ENCODE assay signal across 11 cellular contexts in the genomic region with DNA sequence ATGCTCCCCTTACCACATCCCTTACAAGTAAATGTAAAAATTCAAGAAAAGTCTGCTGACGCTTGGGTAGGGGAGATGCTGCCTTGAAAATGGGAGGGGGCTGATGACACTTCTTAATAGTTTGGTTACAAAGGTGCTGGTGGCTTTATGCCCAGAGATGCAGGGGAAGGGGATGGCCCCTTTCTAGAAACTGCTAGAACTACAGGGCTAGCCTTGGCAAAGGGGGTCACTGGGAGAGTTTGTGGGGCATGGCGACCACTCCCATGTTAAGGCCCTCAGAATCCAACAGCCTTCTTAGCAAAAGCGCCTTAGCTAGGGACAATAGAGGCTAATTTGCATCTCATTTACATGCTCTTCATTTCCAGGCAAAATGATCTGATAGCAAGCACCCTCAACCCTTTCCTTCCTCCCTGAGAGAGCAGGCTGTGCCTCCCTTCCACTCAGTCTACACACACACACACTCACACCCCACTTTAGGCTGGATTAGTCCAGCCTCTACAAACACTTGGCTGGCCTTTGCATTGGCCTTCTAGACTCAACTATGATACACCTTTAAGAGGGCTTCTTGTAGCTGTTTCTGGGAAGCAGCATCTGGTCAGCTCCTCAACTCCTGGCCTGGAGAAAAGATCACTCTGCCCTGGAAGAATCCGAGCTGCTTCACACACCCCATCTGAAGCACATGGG. TPM values are rescaled to one million over a fixed set of nuclear protein-coding genes. Genes with fewer than 3 reads are reported as not detected.
DNase-seq lines count a peak whose midpoint lies in the region; ATAC-seq, FAIRE-seq and TF ChIP-seq lines count a peak whose summit lies in the region.
"Had no signal": no experiment of that assay in that cellular context is flagged by ENCODE, and none has a peak within 500 bp of the region (broad histone marks: within the 10 kb centered on the region; RNA-seq: fewer than 3 reads in every experiment).

No MANE protein-coding gene starts in this region.

- H3K27ac ChIP-seq in Karpas-422 (ENCODE audit: low read length) (no peak overlapping the region), K562 (ENCODE audit: extremely low read depth, low read depth, low read length) (no peak overlapping the region), lower lobe of right lung (peak overlapping the region; percentile 5)
- H3K27ac ChIP-seq: body of pancreas had no signal

- no peak for TF ChIP-seq POLR2A in K562 (conservative IDR thresholded peaks at IDR 0.05)

- H3K9me2 ChIP-seq in Karpas-422 (replicated peaks; ENCODE audit: insufficient read depth, low read length): no peaks in the 10 kb centered on the region

- CTCF ChIA-PET in K562 (lab: Yijun Ruan, JAX; ENCODE audit: low intra/inter-chr PET ratio): no interaction called here

- intact Hi-C loops in K562 (cut with micrococcal nuclease) (no loop called here), lower lobe of right lung (cut with DNase I) (no loop called here)
- intact Hi-C loops in activated T-helper 2 cell treated with anti-CD3 and anti-CD28 coated beads, Interferon-gamma antibody, Interleukin-2, Interleukin-4, amounts not matched to agents 10 μg/mL and 5 μg/mL and 100 μg/mL, durations not matched to agents 14 hours and 24 hours and 36 hours (cut with micrococcal nuclease): no loop called here

- DNase-seq in Karpas-422 (peak; percentile 61), K562 (ENCODE audit: extremely low read depth in 1 of 4, low spot score in 3 of 4) (peak in 1 of 4 experiments; percentile 35), lower lobe of right lung (no peak), kidney tubule cell (ENCODE audit: low spot score) (no peak)
- no peak for DNase-seq in stimulated activated effector memory CD8-positive, alpha-beta T cell treated with anti-CD3 and anti-CD28 coated beads, Interleukin-12 subunit alpha, Interleukin-12 subunit beta, amount 100 ng/mL, for 72 hours (ENCODE audit: low spot score in 2 of 2)
- no peak for DNase-seq in activated T-helper 2 cell treated with anti-CD3 and anti-CD28 coated beads, Interferon-gamma antibody, Interleukin-2, Interleukin-4, amounts not matched to agents 10 μg/mL and 5 μg/mL and 100 μg/mL, durations not matched to agents 14 hours and 24 hours and 36 hours (ENCODE audit: low spot score)
- DNase-seq: activated CD4-positive, alpha-beta T cell treated with anti-CD3 and anti-CD28 coated beads for 48 hours; body of pancreas; stimulated activated CD4-positive, alpha-beta T cell treated with anti-CD3 and anti-CD28 coated beads, Interleukin-4, amount 100 ng/mL, for 24 hours had no signal

- no TSS peak for BruUV-seq in K562 (replicated peaks; lab: Mats Ljungman, UMichigan)

- in situ Hi-C loops in K562 (cut with MboI): no loop called here

- ATAC-seq in K562 (no peak), lower lobe of right lung (peak; percentile 57 to 62), HG03520 (IDR thresholded peaks at IDR 0.05; ENCODE audit: unreplicated experiment) (no peak)
- no peak for ATAC-seq in stimulated activated effector memory CD8-positive, alpha-beta T cell treated with anti-CD3 and anti-CD28 coated beads, Interleukin-12 subunit alpha, Interleukin-12 subunit beta, amount 100 ng/mL, for 72 hours
- ATAC-seq: body of pancreas had no signal

- H3K4me2 ChIP-seq in Karpas-422 (ENCODE audit: low read depth, low read length, poor library complexity, severe bottlenecking) (peak overlapping the region; percentile 27), K562 (ENCODE audit: insufficient read depth, low read length) (no peak overlapping the region)

- H3K4me3 ChIP-seq in Karpas-422 (ENCODE audit: low read length) (no peak overlapping the region), K562 (no peak overlapping the region), lower lobe of right lung (peak overlapping the region; percentile 88)
- H3K4me3 ChIP-seq: body of pancreas had no signal

- peak overlapping the region; percentile 80 for H3K4me3 Mint-ChIP-seq in stimulated activated effector memory CD8-positive, alpha-beta T cell treated with anti-CD3 and anti-CD28 coated beads, Interleukin-12 subunit alpha, Interleukin-12 subunit beta, amount 100 ng/mL, for 72 hours
- H3K4me3 Mint-ChIP-seq in activated T-helper 2 cell treated with anti-CD3 and anti-CD28 coated beads, Interferon-gamma antibody, Interleukin-2, Interleukin-4, amounts not matched to agents 10 μg/mL and 5 μg/mL and 100 μg/mL, durations not matched to agents 14 hours and 24 hours and 36 hours (ENCODE audit: low read depth): no peak overlapping the region

- no peaks in the 10 kb centered on the region for H4K20me1 ChIP-seq in Karpas-422 (ENCODE audit: insufficient read depth, low read depth, low read length)
- no peaks in the 10 kb centered on the region; the same call in 1 of the 2 replicates for H4K20me1 ChIP-seq in K562 (replicated peaks; ENCODE audit: control insufficient read depth, insufficient read depth, low read length)

- peaks cover 36% of the 10 kb centered on the region for H3K4me1 ChIP-seq in Karpas-422 (ENCODE audit: low read length)
- peaks cover 20 to 46% of the 10 kb centered on the region in 2 experiments; a peak in 4 of 5 replicates for H3K4me1 ChIP-seq in K562 (replicated peaks in 1 of 2; ENCODE audit: control insufficient read depth in 2 of 2, insufficient read depth in 2 of 2, low read length in 2 of 2)
- peaks cover 26% of the 10 kb centered on the region for H3K4me1 ChIP-seq in lower lobe of right lung

- H3K27ac Mint-ChIP-seq in stimulated activated effector memory CD8-positive, alpha-beta T cell treated with anti-CD3 and anti-CD28 coated beads, Interleukin-12 subunit alpha, Interleukin-12 subunit beta, amount 100 ng/mL, for 72 hours: no peak overlapping the region
- H3K27ac Mint-ChIP-seq in activated T-helper 2 cell treated with anti-CD3 and anti-CD28 coated beads, Interferon-gamma antibody, Interleukin-2, Interleukin-4, amounts not matched to agents 10 μg/mL and 5 μg/mL and 100 μg/mL, durations not matched to agents 14 hours and 24 hours and 36 hours: no peak overlapping the region

- H3K79me2 ChIP-seq in Karpas-422 (ENCODE audit: low read length) (no peaks in the 10 kb centered on the region), K562 (ENCODE audit: control insufficient read depth, insufficient read depth, low read length) (no peaks in the 10 kb centered on the region)

- POLR2A ChIA-PET in K562 (lab: Yijun Ruan, JAX): interaction anchor here (0.5 to 1.7 kb wide), 5 partner anchors 10 to 163 kb away, joined by 3 to 7 read pairs (median 5); a partner anchor contains a TSS

- H3K9me3 Mint-ChIP-seq in stimulated activated effector memory CD8-positive, alpha-beta T cell treated with anti-CD3 and anti-CD28 coated beads, Interleukin-12 subunit alpha, Interleukin-12 subunit beta, amount 100 ng/mL, for 72 hours: no peaks in the 10 kb centered on the region
- H3K9me3 Mint-ChIP-seq in activated T-helper 2 cell treated with anti-CD3 and anti-CD28 coated beads, Interferon-gamma antibody, Interleukin-2, Interleukin-4, amounts not matched to agents 10 μg/mL and 5 μg/mL and 100 μg/mL, durations not matched to agents 14 hours and 24 hours and 36 hours: no peaks in the 10 kb centered on the region

- no peaks in the 10 kb centered on the region for H3K9me1 ChIP-seq in K562 (ENCODE audit: control insufficient read depth, insufficient read depth, low read length)

- WGBS in K562 (ENCODE audit: insufficient coverage, low coverage, missing lambda C conversion rate): 48% methylated on average over 4 of the region's 4 CpGs

- H2AFZ ChIP-seq in Karpas-422 (ENCODE audit: low read length) (no peak overlapping the region), K562 (ENCODE audit: low read depth, low read length) (no peak overlapping the region)

- TF ChIP-seq RAD21 in K562 (CRISPR knock-in tag; conservative IDR thresholded peaks at IDR 0.05 in 1 of 2, IDR thresholded peaks at IDR 0.05 in 1 of 2): no peak

- H3K9ac ChIP-seq in Karpas-422 (ENCODE audit: low read length) (peak overlapping the region; percentile 21; the same call in 1 of the 2 replicates), K562 (ENCODE audit: insufficient read depth in 1 of 2, low read depth in 2 of 2, low read length in 2 of 2) (peak overlapping the region in 1 of 2 experiments; percentile 45; a peak in 1 of 4 replicates)

- H3K36me3 ChIP-seq in Karpas-422 (ENCODE audit: insufficient read depth, low read length): no peaks in the 10 kb centered on the region
- H3K36me3 ChIP-seq in K562 (ENCODE audit: control insufficient read depth, insufficient read depth, low read length): no peaks in the 10 kb centered on the region
- H3K36me3 ChIP-seq in lower lobe of right lung: peaks cover 3% of the 10 kb centered on the region

- H3K36me3 Mint-ChIP-seq in stimulated activated effector memory CD8-positive, alpha-beta T cell treated with anti-CD3 and anti-CD28 coated beads, Interleukin-12 subunit alpha, Interleukin-12 subunit beta, amount 100 ng/mL, for 72 hours: no peaks in the 10 kb centered on the region
- H3K36me3 Mint-ChIP-seq in activated T-helper 2 cell treated with anti-CD3 and anti-CD28 coated beads, Interferon-gamma antibody, Interleukin-2, Interleukin-4, amounts not matched to agents 10 μg/mL and 5 μg/mL and 100 μg/mL, durations not matched to agents 14 hours and 24 hours and 36 hours (ENCODE audit: low read depth): no peaks in the 10 kb centered on the region

- H3K27me3 Mint-ChIP-seq in activated T-helper 2 cell treated with anti-CD3 and anti-CD28 coated beads, Interferon-gamma antibody, Interleukin-2, Interleukin-4, amounts not matched to agents 10 μg/mL and 5 μg/mL and 100 μg/mL, durations not matched to agents 14 hours and 24 hours and 36 hours (ENCODE audit: low read depth): peaks cover 15% of the 10 kb centered on the region

- no peak for TF ChIP-seq EP300 in K562 (IDR thresholded peaks at IDR 0.05; ENCODE audit: low read length)

- no peaks in the 10 kb centered on the region for H3K27me3 ChIP-seq in Karpas-422 (ENCODE audit: low read length)
- no peaks in the 10 kb centered on the region for H3K27me3 ChIP-seq in K562 (ENCODE audit: control insufficient read depth in 2 of 2, insufficient read depth in 2 of 2, low read length in 2 of 2)
- no peaks in the 10 kb centered on the region for H3K27me3 ChIP-seq in lower lobe of right lung (ENCODE audit: low read depth)
- H3K27me3 ChIP-seq: body of pancreas had no signal

- H3K9me3 ChIP-seq in Karpas-422 (ENCODE audit: low read length): no peaks in the 10 kb centered on the region
- no peaks in the 10 kb centered on the region for H3K9me3 ChIP-seq in K562 (replicated peaks; ENCODE audit: control insufficient read depth, insufficient read depth, low read depth, low read length)
- H3K9me3 ChIP-seq in lower lobe of right lung: no peaks in the 10 kb centered on the region
- H3K9me3 ChIP-seq: body of pancreas had no signal

- TF ChIP-seq CTCF in K562 (IDR thresholded peaks at IDR 0.05 in 2 of 3, conservative IDR thresholded peaks at IDR 0.05 in 1 of 3; ENCODE audit: insufficient read depth in 2 of 3, low read depth in 1 of 3, low read length in 3 of 3) (no peak), lower lobe of right lung (IDR thresholded peaks at IDR 0.05) (no peak)

- FAIRE-seq in K562 (lab: Jason Lieb, UNC): peak; percentile 82

- H3K4me1 Mint-ChIP-seq in stimulated activated effector memory CD8-positive, alpha-beta T cell treated with anti-CD3 and anti-CD28 coated beads, Interleukin-12 subunit alpha, Interleukin-12 subunit beta, amount 100 ng/mL, for 72 hours: peaks cover 30% of the 10 kb centered on the region
- peaks cover 10% of the 10 kb centered on the region for H3K4me1 Mint-ChIP-seq in activated T-helper 2 cell treated with anti-CD3 and anti-CD28 coated beads, Interferon-gamma antibody, Interleukin-2, Interleukin-4, amounts not matched to agents 10 μg/mL and 5 μg/mL and 100 μg/mL, durations not matched to agents 14 hours and 24 hours and 36 hours (ENCODE audit: low read depth)

RNA-seq across cellular contexts. Expression of a gene that starts 1.8 kb away (rescaled TPM):
- 1.4 and 1.6 TPM in 2 replicates for total RNA-seq in Karpas-422 (2014; rRNA removed; shearing (Covaris generic); ENCODE audit: low replicate concordance)
- total RNA-seq in K562 (2011; cell fraction: chromatin; rRNA removed; ENCODE audit: low replicate concordance): 12.0 and 29.0 TPM in 2 replicates
- 18.2 and 19.5 TPM in 2 replicates for total RNA-seq in K562 (2011; cell fraction: nucleolus; rRNA removed)
- 13.7 and 14.4 TPM in 2 replicates for total RNA-seq in K562 (2011; cell fraction: nucleoplasm; rRNA removed)
- total RNA-seq in K562 (2014; rRNA removed): 0.95 and 2.3 TPM in 2 replicates
- total RNA-seq in K562 (2014; rRNA removed; fragmentation: Illumina TruSeq; extraction: Trizol): 0.55 and 1.4 TPM in 2 replicates
- total RNA-seq in K562 (2015; rRNA removed; fragmentation: Illumina TruSeq; extraction: Trizol): 0.49 and 0.72 TPM in 2 replicates
- 4.3 and 4.6 TPM in 2 replicates for total RNA-seq in K562 (2021)
- polyA plus RNA-seq in K562 (2011; rRNA removed): 1.8 and 1.9 TPM in 2 replicates
- 2.4 and 2.8 TPM in 2 replicates for polyA plus RNA-seq in K562 (2011; cell fraction: cytosol; rRNA removed)
- 12.7 and 20.4 TPM in 2 replicates for polyA plus RNA-seq in K562 (2011; cell fraction: nucleus; rRNA removed)
- 2.9 and 3.9 TPM in 2 replicates for polyA plus RNA-seq in K562 (2012)
- polyA plus RNA-seq in K562 (2014; fragmentation: Illumina TruSeq; extraction: Trizol): 1.5 and 2.0 TPM in 2 replicates
- polyA plus RNA-seq in K562 (2014; fragmentation: Nextera tagmentation; extraction: Ambion mirVana): under 1 TPM; 0.03 to 0.11 TPM
- polyA plus RNA-seq in K562 (2014; rRNA removed): 2.7 and 3.3 TPM in 2 replicates
- 1.4 and 1.5 TPM in 2 replicates for polyA minus RNA-seq in K562 (2011; rRNA and poly(A)+ RNA removed)
- polyA minus RNA-seq in K562 (2011; cell fraction: cytosol; rRNA and poly(A)+ RNA removed): 1.9 and 2.1 TPM in 2 replicates
- polyA minus RNA-seq in K562 (2011; cell fraction: nucleus; rRNA and poly(A)+ RNA removed): 3.3 and 5.0 TPM in 2 replicates
- 6.4 TPM for total RNA-seq in lower lobe of right lung
- 1.7 and 2.0 TPM in 2 replicates for total RNA-seq in activated T-helper 2 cell treated with anti-CD3 and anti-CD28 coated beads, Interferon-gamma antibody, Interleukin-2, Interleukin-4, amounts not matched to agents 10 μg/mL and 5 μg/mL and 100 μg/mL, durations not matched to agents 14 hours and 24 hours and 36 hours

RNA-seq across cellular contexts. Expression of a gene that starts 11.8 kb away (rescaled TPM):
- 29.3 and 30.7 TPM in 2 replicates for total RNA-seq in Karpas-422 (2014; rRNA removed; shearing (Covaris generic); ENCODE audit: low replicate concordance)
- total RNA-seq in K562 (2011; cell fraction: chromatin; rRNA removed; ENCODE audit: low replicate concordance): 0.44 TPM in 1 of 2 replicates, not detected in the other
- total RNA-seq in K562 (2011; cell fraction: nucleolus; rRNA removed): 0.33 TPM in 1 of 2 replicates, not detected in the other
- 0.37 TPM in 1 of 2 replicates, not detected in the other for total RNA-seq in K562 (2011; cell fraction: nucleoplasm; rRNA removed)
- total RNA-seq in K562 (2014; rRNA removed) (0.45 and 1.7 TPM in 2 replicates), K562 (2014; rRNA removed; fragmentation: Illumina TruSeq; extraction: Trizol) (0.29 and 0.55 TPM in 2 replicates), K562 (2015; rRNA removed; fragmentation: Illumina TruSeq; extraction: Trizol) (0.30 and 0.43 TPM in 2 replicates), K562 (2021) (0.25 and 0.31 TPM in 2 replicates), lower lobe of right lung (17.8 TPM)
- polyA plus RNA-seq in K562 (2011; rRNA removed) (0.52 and 1.7 TPM in 2 replicates), K562 (2014; fragmentation: Illumina TruSeq; extraction: Trizol) (0.34 and 0.54 TPM in 2 replicates), K562 (2014; fragmentation: Nextera tagmentation; extraction: Ambion mirVana) (1 to 10 TPM; 1.1 to 1.2 TPM), K562 (2014; rRNA removed) (0.05 and 0.09 TPM in 2 replicates)
- polyA plus RNA-seq in K562 (2011; cell fraction: cytosol; rRNA removed): 1.1 and 2.5 TPM in 2 replicates
- polyA plus RNA-seq in K562 (2011; cell fraction: nucleus; rRNA removed): 0.36 and 1.5 TPM in 2 replicates
- polyA plus RNA-seq in K562 (2012): 0.62 and 1.4 TPM in 2 replicates
- 0.35 and 1.0 TPM in 2 replicates for polyA minus RNA-seq in K562 (2011; rRNA and poly(A)+ RNA removed)
- polyA minus RNA-seq in K562 (2011; cell fraction: cytosol; rRNA and poly(A)+ RNA removed): 1.2 TPM in 1 of 2 replicates, not detected in the other
- polyA minus RNA-seq in K562 (2011; cell fraction: nucleus; rRNA and poly(A)+ RNA removed): 0.89 TPM in 1 of 2 replicates, not detected in the other
- 24.3 and 28.7 TPM in 2 replicates for total RNA-seq in activated T-helper 2 cell treated with anti-CD3 and anti-CD28 coated beads, Interferon-gamma antibody, Interleukin-2, Interleukin-4, amounts not matched to agents 10 μg/mL and 5 μg/mL and 100 μg/mL, durations not matched to agents 14 hours and 24 hours and 36 hours
- total RNA-seq: G401 had no signal

RNA-seq across cellular contexts. Expression of a gene that starts 21.1 kb away (rescaled TPM):
- 2.1 and 6.6 TPM in 2 replicates for total RNA-seq in Karpas-422 (2014; rRNA removed; shearing (Covaris generic); ENCODE audit: low replicate concordance)
- total RNA-seq in K562 (2011; cell fraction: chromatin; rRNA removed; ENCODE audit: low replicate concordance): 14.0 and 14.3 TPM in 2 replicates
- total RNA-seq in K562 (2011; cell fraction: nucleolus; rRNA removed): 7.2 and 7.9 TPM in 2 replicates
- total RNA-seq in K562 (2011; cell fraction: nucleoplasm; rRNA removed): 9.8 and 12.3 TPM in 2 replicates
- 6.2 and 7.4 TPM in 2 replicates for total RNA-seq in K562 (2014; rRNA removed)
- 6.3 and 8.0 TPM in 2 replicates for total RNA-seq in K562 (2014; rRNA removed; fragmentation: Illumina TruSeq; extraction: Trizol)
- total RNA-seq in K562 (2015; rRNA removed; fragmentation: Illumina TruSeq; extraction: Trizol): 6.1 and 6.6 TPM in 2 replicates
- 5.9 and 6.0 TPM in 2 replicates for total RNA-seq in K562 (2021)
- 6.0 and 6.2 TPM in 2 replicates for polyA plus RNA-seq in K562 (2011; rRNA removed)
- polyA plus RNA-seq in K562 (2011; cell fraction: cytosol; rRNA removed): 3.2 and 4.6 TPM in 2 replicates
- 6.8 and 7.9 TPM in 2 replicates for polyA plus RNA-seq in K562 (2011; cell fraction: nucleus; rRNA removed)
- polyA plus RNA-seq in K562 (2012): 4.3 and 7.6 TPM in 2 replicates
- polyA plus RNA-seq in K562 (2014; fragmentation: Illumina TruSeq; extraction: Trizol): 6.5 and 9.4 TPM in 2 replicates
- polyA plus RNA-seq in K562 (2014; fragmentation: Nextera tagmentation; extraction: Ambion mirVana): 1 to 10 TPM; 2.2 to 3.3 TPM
- 4.7 and 6.2 TPM in 2 replicates for polyA plus RNA-seq in K562 (2014; rRNA removed)
- polyA minus RNA-seq in K562 (2011; rRNA and poly(A)+ RNA removed): 9.3 and 11.3 TPM in 2 replicates
- 2.9 and 4.7 TPM in 2 replicates for polyA minus RNA-seq in K562 (2011; cell fraction: cytosol; rRNA and poly(A)+ RNA removed)
- polyA minus RNA-seq in K562 (2011; cell fraction: nucleus; rRNA and poly(A)+ RNA removed): 2.2 and 4.2 TPM in 2 replicates
- total RNA-seq in lower lobe of right lung: 6.5 TPM
- total RNA-seq in activated T-helper 2 cell treated with anti-CD3 and anti-CD28 coated beads, Interferon-gamma antibody, Interleukin-2, Interleukin-4, amounts not matched to agents 10 μg/mL and 5 μg/mL and 100 μg/mL, durations not matched to agents 14 hours and 24 hours and 36 hours: 3.6 and 4.9 TPM in 2 replicates

RNA-seq across cellular contexts. Expression of a gene that starts 21.3 kb away (rescaled TPM):
- total RNA-seq in Karpas-422 (2014; rRNA removed; shearing (Covaris generic); ENCODE audit: low replicate concordance): 78.9 and 84.1 TPM in 2 replicates
- total RNA-seq in K562 (2011; cell fraction: chromatin; rRNA removed; ENCODE audit: low replicate concordance): 28.6 and 48.7 TPM in 2 replicates
- 26.1 and 32.2 TPM in 2 replicates for total RNA-seq in K562 (2011; cell fraction: nucleolus; rRNA removed)
- total RNA-seq in K562 (2011; cell fraction: nucleoplasm; rRNA removed): 30.7 and 32.9 TPM in 2 replicates
- total RNA-seq in K562 (2014; rRNA removed): 67.4 and 74.3 TPM in 2 replicates
- 54.1 and 63.0 TPM in 2 replicates for total RNA-seq in K562 (2014; rRNA removed; fragmentation: Illumina TruSeq; extraction: Trizol)
- 61.7 and 62.3 TPM in 2 replicates for total RNA-seq in K562 (2015; rRNA removed; fragmentation: Illumina TruSeq; extraction: Trizol)
- total RNA-seq in K562 (2021): 50.1 and 50.7 TPM in 2 replicates
- polyA plus RNA-seq in K562 (2011; rRNA removed): 17.2 and 22.5 TPM in 2 replicates
- 13.9 and 19.0 TPM in 2 replicates for polyA plus RNA-seq in K562 (2011; cell fraction: cytosol; rRNA removed)
- polyA plus RNA-seq in K562 (2011; cell fraction: nucleus; rRNA removed): 40.6 and 40.9 TPM in 2 replicates
- polyA plus RNA-seq in K562 (2012): 58.0 and 65.9 TPM in 2 replicates
- polyA plus RNA-seq in K562 (2014; fragmentation: Illumina TruSeq; extraction: Trizol): 80.6 and 100 TPM in 2 replicates
- polyA plus RNA-seq in K562 (2014; fragmentation: Nextera tagmentation; extraction: Ambion mirVana): 100 to 1,000 TPM; 203 to 204 TPM
- 37.3 TPM in 2 replicates for polyA plus RNA-seq in K562 (2014; rRNA removed)
- polyA minus RNA-seq in K562 (2011; rRNA and poly(A)+ RNA removed): 12.9 and 13.0 TPM in 2 replicates
- 13.5 and 14.7 TPM in 2 replicates for polyA minus RNA-seq in K562 (2011; cell fraction: cytosol; rRNA and poly(A)+ RNA removed)
- polyA minus RNA-seq in K562 (2011; cell fraction: nucleus; rRNA and poly(A)+ RNA removed): 8.1 and 17.2 TPM in 2 replicates
- total RNA-seq in lower lobe of right lung: 38.4 TPM
- total RNA-seq in activated T-helper 2 cell treated with anti-CD3 and anti-CD28 coated beads, Interferon-gamma antibody, Interleukin-2, Interleukin-4, amounts not matched to agents 10 μg/mL and 5 μg/mL and 100 μg/mL, durations not matched to agents 14 hours and 24 hours and 36 hours: 82.4 and 89.1 TPM in 2 replicates

RNA-seq across cellular contexts. Expression of a gene that starts 31.2 kb away (rescaled TPM):
- total RNA-seq in Karpas-422 (2014; rRNA removed; shearing (Covaris generic); ENCODE audit: low replicate concordance): 0.52 TPM in 1 of 2 replicates, not detected in the other
- 2.0 and 3.8 TPM in 2 replicates for total RNA-seq in K562 (2011; cell fraction: chromatin; rRNA removed; ENCODE audit: low replicate concordance)
- total RNA-seq in K562 (2011; cell fraction: nucleolus; rRNA removed): not detected in 2 replicates
- 4.3 and 9.5 TPM in 2 replicates for total RNA-seq in K562 (2011; cell fraction: nucleoplasm; rRNA removed)
- 1.0 and 1.5 TPM in 2 replicates for total RNA-seq in K562 (2014; rRNA removed)
- total RNA-seq in K562 (2014; rRNA removed; fragmentation: Illumina TruSeq; extraction: Trizol): 0.18 and 1.1 TPM in 2 replicates
- 0.22 and 0.57 TPM in 2 replicates for total RNA-seq in K562 (2015; rRNA removed; fragmentation: Illumina TruSeq; extraction: Trizol)
- 0.60 and 1.2 TPM in 2 replicates for total RNA-seq in K562 (2021)
- polyA plus RNA-seq in K562 (2011; rRNA removed): 1.4 and 1.8 TPM in 2 replicates
- polyA plus RNA-seq in K562 (2011; cell fraction: cytosol; rRNA removed): 0.72 and 0.88 TPM in 2 replicates
- polyA plus RNA-seq in K562 (2011; cell fraction: nucleus; rRNA removed): 1.6 and 2.6 TPM in 2 replicates
- 1.1 and 1.7 TPM in 2 replicates for polyA plus RNA-seq in K562 (2012)
- polyA plus RNA-seq in K562 (2014; fragmentation: Illumina TruSeq; extraction: Trizol): 0.35 and 1.0 TPM in 2 replicates
- under 1 TPM in 1 of 2 experiments, not detected in 1; 0.57 TPM for polyA plus RNA-seq in K562 (2014; fragmentation: Nextera tagmentation; extraction: Ambion mirVana)
- polyA plus RNA-seq in K562 (2014; rRNA removed): 0.12 and 1.5 TPM in 2 replicates
- 1.3 TPM in 1 of 2 replicates, not detected in the other for polyA minus RNA-seq in K562 (2011; rRNA and poly(A)+ RNA removed)
- polyA minus RNA-seq in K562 (2011; cell fraction: cytosol; rRNA and poly(A)+ RNA removed): not detected in 2 replicates
- polyA minus RNA-seq in K562 (2011; cell fraction: nucleus; rRNA and poly(A)+ RNA removed): not detected in 2 replicates
- total RNA-seq in lower lobe of right lung: 2.1 TPM
- total RNA-seq in activated T-helper 2 cell treated with anti-CD3 and anti-CD28 coated beads, Interferon-gamma antibody, Interleukin-2, Interleukin-4, amounts not matched to agents 10 μg/mL and 5 μg/mL and 100 μg/mL, durations not matched to agents 14 hours and 24 hours and 36 hours: 1.0 TPM in 1 of 2 replicates, not detected in the other
- total RNA-seq: G401 had no signal

Comparison
In these comparisons a context has a peak if more than half of its experiments do, and no peak if none do; other contexts are left out.
1. ATAC-seq: peak in lower lobe of right lung (2 of 2); none in K562 (single experiment), stimulated activated effector memory CD8-positive, alpha-beta T cell treated with anti-CD3 and anti-CD28 coated beads, Interleukin-12 subunit alpha, Interleukin-12 subunit beta, amount 100 ng/mL, for 72 hours (single experiment) and HG03520 (single experiment).